ENCODE assay signal across 8 cellular contexts in genomic region chr4:24770111-24770584, GRCh38. TPM values are rescaled to one million over a fixed set of nuclear protein-coding genes. Genes with fewer than 3 reads are reported as not detected.
DNase-seq lines count a peak whose midpoint lies in the region; ATAC-seq and TF ChIP-seq lines count a peak whose summit lies in the region.

No MANE protein-coding gene starts in this region.

- no peaks in the 10 kb centered on the region for H3K9me3 ChIP-seq in SJSA1 (replicated peaks)

- no peak overlapping the region for H3K4me3 Mint-ChIP-seq in activated T-cell treated with anti-CD3 and anti-CD28 coated beads, Interleukin-2, amount 50 U/mL, for 72 hours
- H3K4me3 Mint-ChIP-seq in activated T-cell treated with anti-CD3 and anti-CD28 coated beads, Interleukin-2, amount 50 U/mL, for 24 hours, result no peak overlapping the region
- H3K4me3 Mint-ChIP-seq in neural crest cell, result no peak overlapping the region

- no peak overlapping the region for H3K27ac Mint-ChIP-seq in activated T-cell treated with anti-CD3 and anti-CD28 coated beads, Interleukin-2, amount 50 U/mL, for 72 hours
- no peak overlapping the region for H3K27ac Mint-ChIP-seq in activated T-cell treated with anti-CD3 and anti-CD28 coated beads, Interleukin-2, amount 50 U/mL, for 24 hours
- H3K27ac Mint-ChIP-seq in neural crest cell (ENCODE audit: unreplicated experiment), result peak overlapping the region; percentile 43

- peak; percentile 51 to 62 for ATAC-seq in activated T-cell treated with anti-CD3 and anti-CD28 coated beads, Interleukin-2, amount 50 U/mL, for 72 hours (replicated peaks in 1 of 2)
- peak; percentile 70 for ATAC-seq in HG03045 (IDR thresholded peaks at IDR 0.05; ENCODE audit: unreplicated experiment)

- H3K4me1 ChIP-seq in SJSA1 (replicated peaks), result peaks cover 23% of the 10 kb centered on the region

- peaks cover 6% of the 10 kb centered on the region for H3K27me3 Mint-ChIP-seq in activated T-cell treated with anti-CD3 and anti-CD28 coated beads, Interleukin-2, amount 50 U/mL, for 72 hours (ENCODE audit: low read depth)
- H3K27me3 Mint-ChIP-seq in activated T-cell treated with anti-CD3 and anti-CD28 coated beads, Interleukin-2, amount 50 U/mL, for 24 hours, result no peaks in the 10 kb centered on the region
- H3K27me3 Mint-ChIP-seq in neural crest cell (ENCODE audit: low read depth), result no peaks in the 10 kb centered on the region

- H3K36me3 Mint-ChIP-seq in activated T-cell treated with anti-CD3 and anti-CD28 coated beads, Interleukin-2, amount 50 U/mL, for 72 hours (ENCODE audit: insufficient read depth in 2 of 2), result no peaks in the 10 kb centered on the region
- H3K36me3 Mint-ChIP-seq in activated T-cell treated with anti-CD3 and anti-CD28 coated beads, Interleukin-2, amount 50 U/mL, for 24 hours (ENCODE audit: low read depth), result no peaks in the 10 kb centered on the region
- peaks cover 2% of the 10 kb centered on the region for H3K36me3 Mint-ChIP-seq in neural crest cell (ENCODE audit: low read depth)

- H3K36me3 ChIP-seq in SJSA1, result no peaks in the 10 kb centered on the region

- no peaks in the 10 kb centered on the region for H3K27me3 ChIP-seq in SJSA1 (replicated peaks)

- H3K4me3 ChIP-seq in SJSA1, result no peak overlapping the region

- H3K4me1 Mint-ChIP-seq in activated T-cell treated with anti-CD3 and anti-CD28 coated beads, Interleukin-2, amount 50 U/mL, for 72 hours (ENCODE audit: low read depth), result peaks cover 10% of the 10 kb centered on the region
- peaks cover 7% of the 10 kb centered on the region for H3K4me1 Mint-ChIP-seq in activated T-cell treated with anti-CD3 and anti-CD28 coated beads, Interleukin-2, amount 50 U/mL, for 24 hours (ENCODE audit: low read depth)
- H3K4me1 Mint-ChIP-seq in neural crest cell, result no peaks in the 10 kb centered on the region

- no peak for TF ChIP-seq CTCF in neural crest cell (conservative IDR thresholded peaks at IDR 0.05)

- DNase-seq in activated T-cell treated with anti-CD3 and anti-CD28 coated beads, Interleukin-2, amount 50 U/mL, for 72 hours, result peak; percentile 0 to 2
- no peak for DNase-seq in activated T-cell treated with anti-CD3 and anti-CD28 coated beads, Interleukin-2, amount 50 U/mL, for 24 hours
- peak; percentile 31 to 61 for DNase-seq in SJSA1 (ENCODE audit: low read depth in 1 of 2, low spot score in 2 of 2)
- DNase-seq in neural crest cell (ENCODE audit: low read depth, low spot score), result no peak
- no peak for DNase-seq in SK-N-DZ (ENCODE audit: low spot score)
- no peak for DNase-seq in superior temporal gyrus (ENCODE audit: extremely low spot score)
- no peak for DNase-seq in cortex of kidney (lab: John Stamatoyannopoulos, UW)

- peaks cover 1 to 2% of the 10 kb centered on the region in 2 donors for H3K9me3 Mint-ChIP-seq in activated T-cell treated with anti-CD3 and anti-CD28 coated beads, Interleukin-2, amount 50 U/mL, for 72 hours
- H3K9me3 Mint-ChIP-seq in activated T-cell treated with anti-CD3 and anti-CD28 coated beads, Interleukin-2, amount 50 U/mL, for 24 hours, result no peaks in the 10 kb centered on the region
- peaks cover 8% of the 10 kb centered on the region for H3K9me3 Mint-ChIP-seq in neural crest cell

- H3K27ac ChIP-seq in SJSA1, result peak overlapping the region; percentile 73

RNA-seq across cellular contexts. Expression of gene SOD3, which starts 25.2 kb away (rescaled TPM):
- not detected for total RNA-seq in activated T-cell treated with anti-CD3 and anti-CD28 coated beads, Interleukin-2, amount 50 U/mL, for 72 hours
- 1.7 and 2.0 TPM in 2 replicates for total RNA-seq in SJSA1 (2014; rRNA removed; shearing (Covaris generic))
- 0.16 and 0.32 TPM in 2 replicates for total RNA-seq in neural crest cell
- 0.99 TPM in 1 of 2 replicates, not detected in the other for polyA plus RNA-seq in SK-N-DZ (2014; cell fraction: cytosol; rRNA removed)
- not detected in 2 replicates for polyA plus RNA-seq in SK-N-DZ (2014; cell fraction: nucleus; rRNA removed)

Comparison
In these comparisons a context has a peak if more than half of its experiments do, and no peak if none do; other contexts are left out.
1. DNase-seq: peak in activated T-cell treated with anti-CD3 and anti-CD28 coated beads, Interleukin-2, amount 50 U/mL, for 72 hours (2 of 2) and SJSA1 (2 of 2); none in activated T-cell treated with anti-CD3 and anti-CD28 coated beads, Interleukin-2, amount 50 U/mL, for 24 hours (single experiment), neural crest cell (single experiment), SK-N-DZ (single experiment), superior temporal gyrus (single experiment) and cortex of kidney (single experiment).